In genomic region chr3:152271465-152272035, GRCh38 we compare ENCODE assay signal across 8 cellular contexts. TPM values are rescaled to one million over a fixed set of nuclear protein-coding genes. Genes with fewer than 3 reads are reported as not detected.
DNase-seq lines count a peak whose midpoint lies in the region; ATAC-seq and TF ChIP-seq lines count a peak whose summit lies in the region.

No MANE protein-coding gene starts in this region.

- H3K36me3 ChIP-seq in Caco-2 (ENCODE audit: control insufficient read depth, insufficient read depth, low read length) (no peaks in the 10 kb centered on the region), OCI-LY3 (replicated peaks; ENCODE audit: low read depth, low read length) (peaks cover 31% of the 10 kb centered on the region), prostate gland (no peaks in the 10 kb centered on the region)

- TF ChIP-seq CTCF in Caco-2 (IDR thresholded peaks at IDR 0.05; ENCODE audit: insufficient read depth in 1 of 2, low read depth in 1 of 2, low read length in 1 of 2, severe bottlenecking in 1 of 2, unreplicated experiment in 1 of 2), result no peak
- no peak for TF ChIP-seq CTCF in OCI-LY3 (IDR thresholded peaks at IDR 0.05; ENCODE audit: low read depth, low read length)
- TF ChIP-seq CTCF in epithelial cell of esophagus (IDR thresholded peaks at IDR 0.05; ENCODE audit: insufficient read depth, low read depth, low read length, missing control alignments), result no peak
- TF ChIP-seq CTCF in prostate gland (IDR thresholded peaks at IDR 0.05), result no peak

- peaks cover 39% of the 10 kb centered on the region for H3K4me1 Mint-ChIP-seq in Caco-2 (ENCODE audit: low read depth, unreplicated experiment)

- H3K4me2 ChIP-seq in OCI-LY3 (ENCODE audit: low read length), result peak overlapping the region; percentile 91

- no peak overlapping the region for H3K27ac Mint-ChIP-seq in Caco-2 (ENCODE audit: unreplicated experiment)

- H3K27me3 Mint-ChIP-seq in Caco-2 (ENCODE audit: insufficient read depth, unreplicated experiment), result no peaks in the 10 kb centered on the region

- intact Hi-C loops in Caco-2 (cut with micrococcal nuclease; ENCODE audit: unreplicated experiment) (no loop called here), prostate gland (cut with DNase I) (loop anchor here (2.0 kb wide), 1 partner anchor 27 kb away; no protein-coding TSS in a partner anchor)

- 52% methylated on average over 3 of the region's 3 CpGs for WGBS in prostate gland

- no peak for TF ChIP-seq POLR2A in prostate gland (IDR thresholded peaks at IDR 0.05)

- peaks cover 77% of the 10 kb centered on the region for H3K79me2 ChIP-seq in OCI-LY3 (ENCODE audit: low read length)

- H3K27ac ChIP-seq in OCI-LY3 (ENCODE audit: low read length), result no peak overlapping the region
- H3K27ac ChIP-seq in prostate gland, result peak overlapping the region; percentile 97 to 98

- H3K4me3 ChIP-seq in Caco-2 (ENCODE audit: low read depth, low read length) (peak overlapping the region; percentile 94; the same call in 1 of the 2 replicates), OCI-LY3 (ENCODE audit: low read length) (peak overlapping the region; percentile 92), epithelial cell of esophagus (ENCODE audit: low read length) (peak overlapping the region; percentile 76), prostate gland (peak overlapping the region; percentile 83 to 86)

- peak overlapping the region; percentile 95 for H3K9ac ChIP-seq in OCI-LY3 (ENCODE audit: low read length)

- no peaks in the 10 kb centered on the region for H3K9me3 Mint-ChIP-seq in Caco-2 (ENCODE audit: unreplicated experiment)

- H3K36me3 Mint-ChIP-seq in Caco-2 (ENCODE audit: insufficient read depth, unreplicated experiment), result peaks cover 19% of the 10 kb centered on the region

- peaks cover 35% of the 10 kb centered on the region for H3K4me1 ChIP-seq in Caco-2
- peaks cover 40% of the 10 kb centered on the region for H3K4me1 ChIP-seq in OCI-LY3 (ENCODE audit: low read length)
- peaks cover 3% of the 10 kb centered on the region for H3K4me1 ChIP-seq in prostate gland (replicated peaks)

- H3K9me3 ChIP-seq in Caco-2 (no peaks in the 10 kb centered on the region), OCI-LY3 (ENCODE audit: insufficient read depth, low read length) (no peaks in the 10 kb centered on the region), prostate gland (no peaks in the 10 kb centered on the region)

- peaks cover 64% of the 10 kb centered on the region for H4K20me1 ChIP-seq in OCI-LY3 (ENCODE audit: insufficient read depth, low read length)

- no peak for DNase-seq in Caco-2
- DNase-seq in epithelial cell of esophagus (ENCODE audit: low read depth), result no peak
- no peak for DNase-seq in prostate gland (ENCODE audit: low spot score)
- no peak for DNase-seq in cortex of kidney (lab: John Stamatoyannopoulos, UW)
- DNase-seq in NCI-H1092 treated with DMSO at 0.1 percent for 48 hours (lab: John Stamatoyannopoulos, UW), result no peak
- no peak for DNase-seq in HuH-7.5 (ENCODE audit: low spot score)

- no peak overlapping the region for H2AFZ ChIP-seq in OCI-LY3 (ENCODE audit: low read depth, low read length)

- ATAC-seq in HG03342 (IDR thresholded peaks at IDR 0.05; ENCODE audit: unreplicated experiment), result no peak

- no TSS peak for BruUV-seq in Caco-2 (replicated peaks; lab: Mats Ljungman, UMichigan)

- CTCF ChIA-PET in Caco-2 (lab: Charles Lee), result no interaction called here

- POLR2A ChIA-PET in Caco-2 (lab: Charles Lee), result no interaction called here

- peak overlapping the region; percentile 91 for H3K4me3 Mint-ChIP-seq in Caco-2 (ENCODE audit: unreplicated experiment)

- no peaks in the 10 kb centered on the region for H3K27me3 ChIP-seq in Caco-2 (replicated peaks; ENCODE audit: control insufficient read depth, insufficient read depth, low read length)
- no peaks in the 10 kb centered on the region for H3K27me3 ChIP-seq in OCI-LY3 (ENCODE audit: low read depth, low read length)
- H3K27me3 ChIP-seq in prostate gland (replicated peaks; ENCODE audit: insufficient read depth), result no peaks in the 10 kb centered on the region

RNA-seq across cellular contexts. Expression of gene MBNL1, which starts 2.8 kb away (rescaled TPM):
- total RNA-seq in Caco-2 (2022) (67.1 and 68.6 TPM in 2 replicates), prostate gland (100 to 1,000 TPM; 131 to 226 TPM)
